Comparison of ENCODE assay signal across 13 cellular contexts in the genomic region with DNA sequence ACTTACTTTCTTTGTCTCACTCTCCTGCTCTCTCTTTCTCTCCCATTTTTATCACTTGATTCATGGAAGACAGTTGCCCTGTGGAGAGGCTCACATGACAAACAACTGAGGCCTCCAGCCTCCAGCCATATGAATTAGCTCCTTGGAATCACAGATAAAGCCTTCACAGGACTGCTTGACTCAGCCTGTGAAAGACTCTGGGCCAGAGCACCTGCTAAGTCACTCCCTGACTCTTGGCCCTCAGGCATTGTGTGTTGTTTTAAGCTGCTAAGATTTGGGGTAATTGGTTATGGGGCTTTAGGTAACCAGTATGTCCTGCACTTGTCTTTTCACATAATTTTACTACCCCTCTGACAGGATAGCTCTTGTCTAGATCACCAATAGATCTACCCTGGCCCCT.
A peak's percentile ranks its signal among the peaks of the same experiment; 100 is the strongest.
DNase-seq lines count a peak whose midpoint lies in the region; ATAC-seq and TF ChIP-seq lines count a peak whose summit lies in the region.
"Had no signal": no experiment of that assay in that cellular context is flagged by ENCODE, and none has a peak within 500 bp of the region (broad histone marks: within the 10 kb centered on the region; RNA-seq: fewer than 3 reads in every experiment).

No MANE protein-coding gene starts in this region.

- H2AK5ac ChIP-seq in H9 (ENCODE audit: insufficient read length, low read length) (no peak overlapping the region), neuronal stem cell (ENCODE audit: low read depth, low read length) (no peak overlapping the region)

- H3K4me3 ChIP-seq in SJCRH30 (no peak overlapping the region), neuronal stem cell (ENCODE audit: low read length in 2 of 2) (no peak overlapping the region), breast epithelium (no peak overlapping the region), suprapubic skin (no peak overlapping the region)

- DNase-seq in H9 (no peak), SJCRH30 (peak; percentile 62 to 86), islet precursor cell (peak; percentile 88), neuronal stem cell (ENCODE audit: low spot score) (no peak), breast epithelium (ENCODE audit: low spot score in 2 of 2) (no peak), suprapubic skin (ENCODE audit: low spot score in 2 of 2) (no peak)
- no peak for DNase-seq in central memory CD4-positive, alpha-beta T cell
- DNase-seq: CD8-positive, alpha-beta T cell; DMS53 had no signal

- H3K27me3 ChIP-seq in H9 (ENCODE audit: insufficient read depth, low read length) (no peaks in the 10 kb centered on the region), SJCRH30 (no peaks in the 10 kb centered on the region), neuronal stem cell (ENCODE audit: control insufficient read depth in 3 of 3, insufficient read depth in 3 of 3, low read depth in 1 of 3, low read length in 3 of 3) (no peaks in the 10 kb centered on the region), breast epithelium (peaks cover 0 to 4% of the 10 kb centered on the region in 2 donors), suprapubic skin (no peaks in the 10 kb centered on the region)

- H3K4me1 ChIP-seq in H9 (ENCODE audit: insufficient read depth, low read length): no peaks in the 10 kb centered on the region
- H3K4me1 ChIP-seq in SJCRH30: peaks cover 8% of the 10 kb centered on the region
- H3K4me1 ChIP-seq in neuronal stem cell (ENCODE audit: control insufficient read depth in 2 of 2, insufficient read depth in 1 of 2, low read depth in 1 of 2, low read length in 2 of 2): peaks cover 0 to 2% of the 10 kb centered on the region in 2 donors
- H3K4me1 ChIP-seq in breast epithelium: no peaks in the 10 kb centered on the region
- no peaks in the 10 kb centered on the region for H3K4me1 ChIP-seq in suprapubic skin

- peaks cover 3% of the 10 kb centered on the region for H3K27me3 Mint-ChIP-seq in H9 (ENCODE audit: low read depth)

- no peaks in the 10 kb centered on the region; a peak in 1 of 5 replicates for H3K9me3 Mint-ChIP-seq in H9
- H3K9me3 Mint-ChIP-seq: CD8-positive, alpha-beta T cell had no signal

- H4K91ac ChIP-seq in H9 (ENCODE audit: insufficient read length, low read depth, low read length) (no peak overlapping the region), neuronal stem cell (ENCODE audit: low read depth, low read length, poor library complexity) (no peak overlapping the region)

- intact Hi-C loops in breast epithelium (cut with DNase I; ENCODE audit: low total_unique reads): no loop called here

- H3K18ac ChIP-seq in H9 (ENCODE audit: insufficient read length, low read depth, low read length) (no peak overlapping the region), neuronal stem cell (ENCODE audit: low read length) (peak overlapping the region; percentile 20)

- H3K4ac ChIP-seq in H9 (ENCODE audit: low read depth, low read length) (no peak overlapping the region), neuronal stem cell (ENCODE audit: low read length) (no peak overlapping the region)

- H3K4me1 Mint-ChIP-seq in H9: peaks cover 5 to 6% of the 10 kb centered on the region in 2 experiments; a peak in 3 of 4 replicates
- H3K4me1 Mint-ChIP-seq: CD14-positive monocyte had no signal

- H2BK15ac ChIP-seq in H9 (ENCODE audit: low read depth, low read length) (no peak overlapping the region), neuronal stem cell (ENCODE audit: low read length) (no peak overlapping the region)

- no peak overlapping the region for H4K8ac ChIP-seq in H9 (replicated peaks; ENCODE audit: insufficient read length, low read depth, low read length)
- H4K8ac ChIP-seq in neuronal stem cell (ENCODE audit: low read depth, low read length): no peak overlapping the region

- no peak overlapping the region for H3K23ac ChIP-seq in H9 (ENCODE audit: insufficient read length, low read depth, low read length)
- no peak overlapping the region for H3K23ac ChIP-seq in neuronal stem cell (ENCODE audit: low read depth, low read length, poor library complexity)

- H3K27ac Mint-ChIP-seq in H9: peak overlapping the region in 2 of 3 experiments; percentile 8 to 82; a peak in 3 of 7 replicates
- H3K27ac Mint-ChIP-seq: CD14-positive monocyte; CD8-positive, alpha-beta T cell had no signal

- H3K14ac ChIP-seq in H9 (ENCODE audit: insufficient read depth, low read length) (no peak overlapping the region), neuronal stem cell (ENCODE audit: low read length) (no peak overlapping the region)

- no peak overlapping the region for H3T11ph ChIP-seq in H9 (ENCODE audit: low read length)

- no peaks in the 10 kb centered on the region for H3K23me2 ChIP-seq in H9 (ENCODE audit: insufficient read length, low read depth, low read length, poor library complexity, severe bottlenecking)

- no peak for ATAC-seq in HG03342 (IDR thresholded peaks at IDR 0.05; ENCODE audit: unreplicated experiment)
- ATAC-seq: CD8-positive, alpha-beta T cell; HCT116 had no signal

- H3K79me2 ChIP-seq in H9 (ENCODE audit: insufficient read depth, low read length): no peaks in the 10 kb centered on the region

- no peaks in the 10 kb centered on the region for H4K20me1 ChIP-seq in H9 (ENCODE audit: control insufficient read depth, insufficient read depth, insufficient read length)

- H4K5ac ChIP-seq in H9 (ENCODE audit: insufficient read length, low read depth, low read length): no peak overlapping the region

- H2AFZ ChIP-seq in H9 (ENCODE audit: low read length) (peak overlapping the region; percentile 12), neuronal stem cell (ENCODE audit: low read length) (peak overlapping the region; percentile 9)

- no peak overlapping the region for H3K9ac ChIP-seq in H9 (ENCODE audit: extremely low read depth, insufficient read length, low read length)
- no peak overlapping the region for H3K9ac ChIP-seq in neuronal stem cell (ENCODE audit: low read depth, low read length, poor library complexity)

- H2BK5ac ChIP-seq in H9 (ENCODE audit: insufficient read length, low read length) (no peak overlapping the region), neuronal stem cell (ENCODE audit: low read length) (no peak overlapping the region)

- TF ChIP-seq CTCF in H9 (conservative IDR thresholded peaks at IDR 0.05) (no peak), breast epithelium (IDR thresholded peaks at IDR 0.05) (no peak), suprapubic skin (IDR thresholded peaks at IDR 0.05) (no peak)

- H3K27ac ChIP-seq in H9 (ENCODE audit: insufficient read length, low read depth, low read length) (no peak overlapping the region), SJCRH30 (peak overlapping the region; percentile 47), neuronal stem cell (replicated peaks; ENCODE audit: low read length) (no peak overlapping the region), breast epithelium (no peak overlapping the region), suprapubic skin (no peak overlapping the region)
- H3K27ac ChIP-seq: HL-60 had no signal

- no peak for TF ChIP-seq POLR2A in breast epithelium (IDR thresholded peaks at IDR 0.05)
- no peak for TF ChIP-seq POLR2A in suprapubic skin (IDR thresholded peaks at IDR 0.05)

- no peak overlapping the region for H3K56ac ChIP-seq in H9 (ENCODE audit: insufficient read length, low read depth, low read length)

- no peak overlapping the region for H2BK120ac ChIP-seq in H9 (ENCODE audit: low read depth, low read length, poor library complexity, severe bottlenecking)
- H2BK120ac ChIP-seq in neuronal stem cell (ENCODE audit: low read depth, low read length): no peak overlapping the region

- H3K79me1 ChIP-seq in H9 (ENCODE audit: insufficient read depth, low read depth, low read length, poor library complexity, severe bottlenecking) (no peaks in the 10 kb centered on the region), neuronal stem cell (ENCODE audit: low read depth, low read length) (no peaks in the 10 kb centered on the region)

- H2BK12ac ChIP-seq in H9 (ENCODE audit: insufficient read length, low read depth, low read length) (no peak overlapping the region), neuronal stem cell (ENCODE audit: low read length) (no peak overlapping the region)

- H3K36me3 Mint-ChIP-seq in H9 (ENCODE audit: insufficient read depth in 1 of 3, low read depth in 3 of 3): no peaks in the 10 kb centered on the region
- H3K36me3 Mint-ChIP-seq: CD14-positive monocyte; CD8-positive, alpha-beta T cell had no signal

- no peak overlapping the region for H2BK20ac ChIP-seq in H9 (ENCODE audit: low read depth, low read length, poor library complexity, severe bottlenecking)

- H3K36me3 ChIP-seq in SJCRH30: no peaks in the 10 kb centered on the region
- H3K36me3 ChIP-seq in neuronal stem cell (replicated peaks in 1 of 2; ENCODE audit: control insufficient read depth in 2 of 2, insufficient read depth in 2 of 2, low read length in 2 of 2): no peaks in the 10 kb centered on the region
- H3K36me3 ChIP-seq in breast epithelium: no peaks in the 10 kb centered on the region
- H3K36me3 ChIP-seq in suprapubic skin: no peaks in the 10 kb centered on the region

- H3K4me3 Mint-ChIP-seq in H9: no peak overlapping the region
- H3K4me3 Mint-ChIP-seq: CD14-positive monocyte; CD8-positive, alpha-beta T cell had no signal

- H3K4me2 ChIP-seq in H9 (ENCODE audit: insufficient read depth, insufficient read length, low read length) (no peak overlapping the region), neuronal stem cell (ENCODE audit: insufficient read depth, low read length, poor library complexity, severe bottlenecking) (no peak overlapping the region)

- no peak for TF ChIP-seq EP300 in suprapubic skin (IDR thresholded peaks at IDR 0.05)

- H3K9me3 ChIP-seq in H9 (ENCODE audit: control insufficient read depth, low read depth, low read length) (no peaks in the 10 kb centered on the region), SJCRH30 (replicated peaks) (no peaks in the 10 kb centered on the region), neuronal stem cell (replicated peaks in 1 of 2; ENCODE audit: control insufficient read depth in 2 of 2, insufficient read depth in 1 of 2, low read depth in 1 of 2, low read length in 2 of 2) (no peaks in the 10 kb centered on the region), breast epithelium (no peaks in the 10 kb centered on the region), suprapubic skin (no peaks in the 10 kb centered on the region)

Comparison
In these comparisons a context has a peak if more than half of its experiments do, and no peak if none do; other contexts are left out.
1. DNase-seq: peak in SJCRH30 (2 of 2) and islet precursor cell (single experiment); none in H9 (single experiment), neuronal stem cell (single experiment), breast epithelium (0 of 2), suprapubic skin (0 of 2) and central memory CD4-positive, alpha-beta T cell (single experiment).